19 cellular contexts compared by ENCODE assay signal in the genomic region with DNA sequence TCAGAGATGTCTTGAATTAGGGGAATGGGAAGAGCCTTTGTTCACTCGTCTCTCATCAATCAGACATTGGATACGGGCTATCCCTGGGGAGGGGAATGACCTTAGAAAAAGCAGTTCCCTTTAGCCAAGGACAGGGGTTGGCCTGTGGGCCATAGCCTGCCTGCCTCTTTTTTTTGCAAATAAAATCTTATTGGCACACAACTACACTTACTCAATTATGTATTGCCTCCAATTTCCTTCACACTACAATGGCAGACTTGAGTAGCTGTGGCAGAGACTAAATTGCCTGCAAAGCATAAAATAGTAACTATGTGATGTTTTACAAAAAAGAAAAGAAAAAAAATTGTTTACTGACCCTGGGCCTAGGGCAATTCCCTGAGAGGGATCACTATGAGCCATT. TPM values are rescaled to one million over a fixed set of nuclear protein-coding genes. Genes with fewer than 3 reads are reported as not detected.
DNase-seq lines count a peak whose midpoint lies in the region; ATAC-seq and TF ChIP-seq lines count a peak whose summit lies in the region.
"Had no signal": no experiment of that assay in that cellular context is flagged by ENCODE, and none has a peak within 500 bp of the region (broad histone marks: within the 10 kb centered on the region; RNA-seq: fewer than 3 reads in every experiment).

No MANE protein-coding gene starts in this region.

- TF ChIP-seq CTCF in heart left ventricle (IDR thresholded peaks at IDR 0.05) (no peak), BE2C (IDR thresholded peaks at IDR 0.05; ENCODE audit: low read depth, low read length) (no peak), natural killer cell (IDR thresholded peaks at IDR 0.05) (no peak)

- no peak overlapping the region for H3K27ac Mint-ChIP-seq in natural killer cell
- H3K27ac Mint-ChIP-seq: CD14-positive monocyte; CD8-positive, alpha-beta T cell had no signal

- no peaks in the 10 kb centered on the region for H3K36me3 Mint-ChIP-seq in natural killer cell
- H3K36me3 Mint-ChIP-seq: CD14-positive monocyte; CD8-positive, alpha-beta T cell had no signal

- H3K27me3 Mint-ChIP-seq in natural killer cell (ENCODE audit: low read depth in 2 of 2), result peaks cover 0 to 5% of the 10 kb centered on the region in 2 donors

- no peak for TF ChIP-seq POLR2A in heart left ventricle (IDR thresholded peaks at IDR 0.05)

- WGBS in right cardiac atrium, result 34% methylated on average over 2 of the region's 2 CpGs
- WGBS in heart left ventricle, 4 donors, result 45 to 62% (median 54%) methylated on average over 2 of the region's 2 CpGs
- 64 to 89% methylated on average over 2 of the region's 2 CpGs for WGBS in aorta, 2 donors

- no peak overlapping the region for H3K27ac ChIP-seq in right cardiac atrium (ENCODE audit: low read length)
- H3K27ac ChIP-seq in heart left ventricle, result no peak overlapping the region
- H3K27ac ChIP-seq in aorta (ENCODE audit: low read depth in 1 of 2, low read length in 2 of 2), result no peak overlapping the region
- H3K27ac ChIP-seq: A549 had no signal

- H3K4me1 ChIP-seq in right cardiac atrium (ENCODE audit: control insufficient read depth, insufficient read depth, low read length) (peaks cover 2% of the 10 kb centered on the region), heart left ventricle (peaks cover 0 to 16% (median 0%) of the 10 kb centered on the region in 12 donors), aorta (ENCODE audit: control insufficient read depth in 1 of 2, insufficient read depth in 2 of 2, low read length in 2 of 2) (no peaks in the 10 kb centered on the region), BE2C (no peaks in the 10 kb centered on the region)
- H3K4me1 ChIP-seq: A549, HAP-1 had no signal

- peak in 1 of 3 donors; percentile 15 for DNase-seq in right cardiac atrium
- DNase-seq in heart left ventricle, result no peak
- DNase-seq in left kidney (ENCODE audit: low read depth, low spot score), result peak; percentile 6
- DNase-seq in retina, result peak; percentile 9
- DNase-seq in aorta, result no peak
- DNase-seq in BE2C, result no peak
- no peak for DNase-seq in natural killer cell
- DNase-seq: CD8-positive, alpha-beta T cell; COR-L47; DMS53; GF-D8 had no signal

- intact Hi-C loops in right cardiac atrium (cut with DNase I), result no loop called here
- intact Hi-C loops in heart left ventricle (cut with DNase I), result no loop called here
- intact Hi-C loops in aorta (cut with DNase I), result no loop called here
- intact Hi-C loops in natural killer cell (cut with micrococcal nuclease), result no loop called here

- H3K27me3 ChIP-seq in right cardiac atrium (ENCODE audit: control insufficient read depth, insufficient read depth) (no peaks in the 10 kb centered on the region), heart left ventricle (peaks cover 0 to 4% (median 0%) of the 10 kb centered on the region in 9 donors), aorta (ENCODE audit: control insufficient read depth in 1 of 2, insufficient read depth in 2 of 2, low read length in 1 of 2) (no peaks in the 10 kb centered on the region), BE2C (no peaks in the 10 kb centered on the region)

- peak; percentile 44 to 81 for ATAC-seq in right cardiac atrium
- ATAC-seq in heart left ventricle, result no peak
- ATAC-seq in aorta (ENCODE audit: low FRiP score), result peak; percentile 48
- no peak for ATAC-seq in natural killer cell
- no peak for ATAC-seq in HG03045 (IDR thresholded peaks at IDR 0.05; ENCODE audit: unreplicated experiment)
- ATAC-seq: A549; CD8-positive, alpha-beta T cell had no signal

- no peak overlapping the region for H3K4me3 ChIP-seq in right cardiac atrium (ENCODE audit: low read length)
- H3K4me3 ChIP-seq in heart left ventricle, result no peak overlapping the region
- no peak overlapping the region for H3K4me3 ChIP-seq in aorta (ENCODE audit: low read length in 2 of 2)
- no peak overlapping the region for H3K4me3 ChIP-seq in BE2C (ENCODE audit: low read depth, low read length)
- H3K4me3 ChIP-seq: A549, HAP-1 had no signal

- H3K36me3 ChIP-seq in heart left ventricle (no peaks in the 10 kb centered on the region), aorta (ENCODE audit: control insufficient read depth in 1 of 2, insufficient read depth in 2 of 2, low read length in 1 of 2) (no peaks in the 10 kb centered on the region), BE2C (no peaks in the 10 kb centered on the region)
- H3K36me3 ChIP-seq: HAP-1 had no signal

- H3K9me3 ChIP-seq in right cardiac atrium (ENCODE audit: control insufficient read depth, low read length) (no peaks in the 10 kb centered on the region), heart left ventricle (no peaks in the 10 kb centered on the region), aorta (ENCODE audit: control insufficient read depth, low read length) (no peaks in the 10 kb centered on the region), BE2C (no peaks in the 10 kb centered on the region)
- H3K9me3 ChIP-seq: A549, HAP-1 had no signal

- H3K9me3 Mint-ChIP-seq in natural killer cell, result no peaks in the 10 kb centered on the region
- H3K9me3 Mint-ChIP-seq: CD8-positive, alpha-beta T cell had no signal

- no peaks in the 10 kb centered on the region for H3K4me1 Mint-ChIP-seq in natural killer cell
- H3K4me1 Mint-ChIP-seq: CD14-positive monocyte had no signal

- no peak overlapping the region for H3K4me3 Mint-ChIP-seq in natural killer cell
- H3K4me3 Mint-ChIP-seq: CD14-positive monocyte; CD8-positive, alpha-beta T cell had no signal

RNA-seq across cellular contexts. Expression of gene PPP1R2C, which starts 23.4 kb away (rescaled TPM):
- total RNA-seq in right cardiac atrium (not detected), heart left ventricle (not detected), aorta (not detected), natural killer cell (under 1 TPM in 1 of 3 donors, not detected in 2; 0.72 TPM)
- polyA plus RNA-seq in right cardiac atrium (not detected), heart left ventricle (not detected), aorta (not detected)
- polyA plus RNA-seq in BE2C (2012; ENCODE audit: insufficient read depth, insufficient read length, low read depth), result not detected
- total RNA-seq: CD8-positive, alpha-beta T cell; H1; HT1080 had no signal
- polyA plus RNA-seq: A549, AG04450, BJ, CD14-positive monocyte, H1 had no signal

Comparison
In these comparisons a context has a peak if more than half of its experiments do, and no peak if none do; other contexts are left out.
1. ATAC-seq: peak in right cardiac atrium (2 of 2) and aorta (single experiment); none in heart left ventricle (0 of 4), natural killer cell (0 of 3) and HG03045 (single experiment).
2. DNase-seq: peak in left kidney (single experiment) and retina (single experiment); none in heart left ventricle (0 of 5), aorta (0 of 2), BE2C (single experiment) and natural killer cell (single experiment).